8 cellular contexts compared by ENCODE assay signal in genomic region chr6:75932067-75932466, GRCh38.
DNase-seq lines count a peak whose midpoint lies in the region; ATAC-seq and TF ChIP-seq lines count a peak whose summit lies in the region.

No MANE protein-coding gene starts in this region.

- H3K4me3 ChIP-seq in Loucy (ENCODE audit: low read length, poor library complexity, severe bottlenecking) (no peak overlapping the region), adrenal gland (no peak overlapping the region)
- no peak overlapping the region for H3K4me3 ChIP-seq in CD4-positive, alpha-beta memory T cell (ENCODE audit: low read length in 2 of 2)

- TF ChIP-seq CTCF in Loucy (conservative IDR thresholded peaks at IDR 0.05; ENCODE audit: low read length) (peak; percentile 63), adrenal gland (IDR thresholded peaks at IDR 0.05) (peak in 4 of 6 experiments; percentile 14 to 37 (median 18)), mesothelial cell of epicardium (IDR thresholded peaks at IDR 0.05; ENCODE audit: unreplicated experiment) (peak; percentile 53)

- H3K27me3 Mint-ChIP-seq in mesothelial cell of epicardium (ENCODE audit: low read depth), result peaks cover 4% of the 10 kb centered on the region
- peaks cover 16 to 25% of the 10 kb centered on the region in 2 donors for H3K27me3 Mint-ChIP-seq in natural killer cell treated with Interleukin-12 subunit alpha and Interleukin-12 subunit beta and Interleukin-15 and Interleukin-18, amount 100 ng/mL, for 72 hours
- peaks cover 6 to 10% of the 10 kb centered on the region in 2 donors for H3K27me3 Mint-ChIP-seq in CD4-positive, alpha-beta memory T cell
- peaks cover 17% of the 10 kb centered on the region for H3K27me3 Mint-ChIP-seq in activated CD4-positive, alpha-beta T cell treated with anti-CD3 and anti-CD28 coated beads, Interleukin-2, amount 10 ng/mL, durations not matched to agents 24 days and 14 days

- H2AFZ ChIP-seq in Loucy (ENCODE audit: low read length), result no peak overlapping the region

- CTCF ChIA-PET in CD4-positive, alpha-beta memory T cell (lab: Charles Lee; ENCODE audit: partially characterized antibody), result interaction anchor here (1.2 to 1.3 kb wide), 2 partner anchors 39 to 1525 kb away, joined by 3 to 5 read pairs; no protein-coding TSS in a partner anchor

- H3K36me3 ChIP-seq in Loucy (ENCODE audit: insufficient read depth, low read length), result no peaks in the 10 kb centered on the region
- H3K36me3 ChIP-seq in adrenal gland (replicated peaks in 1 of 2), result no peaks in the 10 kb centered on the region
- H3K36me3 ChIP-seq in CD4-positive, alpha-beta memory T cell (ENCODE audit: insufficient read depth, low read length), result no peaks in the 10 kb centered on the region

- H3K4me2 ChIP-seq in Loucy (ENCODE audit: low read depth, low read length, poor library complexity, severe bottlenecking), result no peak overlapping the region

- H4K20me1 ChIP-seq in Loucy (ENCODE audit: insufficient read depth, low read length, poor library complexity, severe bottlenecking), result no peaks in the 10 kb centered on the region

- no peak overlapping the region for H3K9ac ChIP-seq in Loucy (ENCODE audit: low read depth, low read length, poor library complexity, severe bottlenecking)

- intact Hi-C loops in adrenal gland (cut with DNase I), result loop anchor here in 1 of 2 donors (10.0 kb wide), 1 partner anchor 1533 kb away; the partner anchor contains the start of gene HTR1B
- intact Hi-C loops in CD4-positive, alpha-beta memory T cell (cut with micrococcal nuclease), result no loop called here
- intact Hi-C loops in activated CD4-positive, alpha-beta T cell treated with anti-CD3 and anti-CD28 coated beads, Interleukin-2, amount 10 ng/mL, durations not matched to agents 24 days and 14 days (cut with micrococcal nuclease), result no loop called here

- no peak overlapping the region for H3K4me3 Mint-ChIP-seq in mesothelial cell of epicardium
- no peak overlapping the region for H3K4me3 Mint-ChIP-seq in natural killer cell treated with Interleukin-12 subunit alpha and Interleukin-12 subunit beta and Interleukin-15 and Interleukin-18, amount 100 ng/mL, for 72 hours
- no peak overlapping the region for H3K4me3 Mint-ChIP-seq in CD4-positive, alpha-beta memory T cell
- H3K4me3 Mint-ChIP-seq in activated CD4-positive, alpha-beta T cell treated with anti-CD3 and anti-CD28 coated beads, Interleukin-2, amount 10 ng/mL, durations not matched to agents 24 days and 14 days, result no peak overlapping the region

- no peak overlapping the region for H3K27ac ChIP-seq in adrenal gland
- H3K27ac ChIP-seq in CD4-positive, alpha-beta memory T cell (ENCODE audit: low read depth, low read length), result no peak overlapping the region

- H3K4me1 Mint-ChIP-seq in mesothelial cell of epicardium, result peaks cover 10% of the 10 kb centered on the region
- peaks cover 7 to 8% of the 10 kb centered on the region in 2 donors for H3K4me1 Mint-ChIP-seq in natural killer cell treated with Interleukin-12 subunit alpha and Interleukin-12 subunit beta and Interleukin-15 and Interleukin-18, amount 100 ng/mL, for 72 hours (ENCODE audit: low read depth in 2 of 2)
- peaks cover 4 to 10% (median 7%) of the 10 kb centered on the region in 4 donors for H3K4me1 Mint-ChIP-seq in CD4-positive, alpha-beta memory T cell
- H3K4me1 Mint-ChIP-seq in activated CD4-positive, alpha-beta T cell treated with anti-CD3 and anti-CD28 coated beads, Interleukin-2, amount 10 ng/mL, durations not matched to agents 24 days and 14 days, result peaks cover 4% of the 10 kb centered on the region

- 58 to 63% (median 61%) methylated on average over 5 of the region's 5 CpGs for WGBS in adrenal gland, 4 donors

- no peaks in the 10 kb centered on the region for H3K79me2 ChIP-seq in Loucy (ENCODE audit: insufficient read depth, low read length)

- DNase-seq in SIG-M5 treated with dmso at 0.1 percent for 504 hours (lab: John Stamatoyannopoulos, UW; ENCODE audit: unreplicated experiment), result peak; percentile 1
- DNase-seq in SIG-M5 (lab: John Stamatoyannopoulos, UW), result no peak
- DNase-seq in adrenal gland, result peak in 2 of 7 donors; percentile 13 to 58
- peak in 1 of 2 experiments; percentile 68 for DNase-seq in mesothelial cell of epicardium (ENCODE audit: low spot score in 2 of 2, unreplicated experiment in 2 of 2)
- no peak for DNase-seq in natural killer cell treated with Interleukin-12 subunit alpha and Interleukin-12 subunit beta and Interleukin-15 and Interleukin-18, amount 100 ng/mL, for 72 hours (ENCODE audit: low spot score)
- DNase-seq in CD4-positive, alpha-beta memory T cell, result no peak
- no peak for DNase-seq in activated CD4-positive, alpha-beta T cell treated with anti-CD3 and anti-CD28 coated beads, Interleukin-2, amount 10 ng/mL, durations not matched to agents 24 days and 14 days

- no peaks in the 10 kb centered on the region for H3K9me3 Mint-ChIP-seq in mesothelial cell of epicardium
- no peaks in the 10 kb centered on the region for H3K9me3 Mint-ChIP-seq in natural killer cell treated with Interleukin-12 subunit alpha and Interleukin-12 subunit beta and Interleukin-15 and Interleukin-18, amount 100 ng/mL, for 72 hours
- H3K9me3 Mint-ChIP-seq in CD4-positive, alpha-beta memory T cell, result no peaks in the 10 kb centered on the region
- H3K9me3 Mint-ChIP-seq in activated CD4-positive, alpha-beta T cell treated with anti-CD3 and anti-CD28 coated beads, Interleukin-2, amount 10 ng/mL, durations not matched to agents 24 days and 14 days, result no peaks in the 10 kb centered on the region

- no peaks in the 10 kb centered on the region for H3K36me3 Mint-ChIP-seq in mesothelial cell of epicardium
- no peaks in the 10 kb centered on the region for H3K36me3 Mint-ChIP-seq in natural killer cell treated with Interleukin-12 subunit alpha and Interleukin-12 subunit beta and Interleukin-15 and Interleukin-18, amount 100 ng/mL, for 72 hours
- no peaks in the 10 kb centered on the region for H3K36me3 Mint-ChIP-seq in CD4-positive, alpha-beta memory T cell
- H3K36me3 Mint-ChIP-seq in activated CD4-positive, alpha-beta T cell treated with anti-CD3 and anti-CD28 coated beads, Interleukin-2, amount 10 ng/mL, durations not matched to agents 24 days and 14 days (ENCODE audit: low read depth), result no peaks in the 10 kb centered on the region

- POLR2A ChIA-PET in CD4-positive, alpha-beta memory T cell (lab: Charles Lee; ENCODE audit: partially characterized antibody), result no interaction called here

- TF ChIP-seq POLR2A in adrenal gland (IDR thresholded peaks at IDR 0.05), result no peak

- no peaks in the 10 kb centered on the region for H3K27me3 ChIP-seq in Loucy (ENCODE audit: insufficient read depth, low read length, poor library complexity, severe bottlenecking)
- H3K27me3 ChIP-seq in adrenal gland, result no peaks in the 10 kb centered on the region
- H3K27me3 ChIP-seq in CD4-positive, alpha-beta memory T cell (ENCODE audit: insufficient read depth, low read length), result no peaks in the 10 kb centered on the region

- no peak for ATAC-seq in natural killer cell treated with Interleukin-12 subunit alpha and Interleukin-12 subunit beta and Interleukin-15 and Interleukin-18, amount 100 ng/mL, for 72 hours

- H3K9me3 ChIP-seq in Loucy (ENCODE audit: insufficient read depth, low read depth, low read length) (no peaks in the 10 kb centered on the region), adrenal gland (replicated peaks in 1 of 3) (no peaks in the 10 kb centered on the region)
- H3K9me3 ChIP-seq in CD4-positive, alpha-beta memory T cell (ENCODE audit: control insufficient read depth in 1 of 2, low read length in 2 of 2), result no peaks in the 10 kb centered on the region

- H3F3A ChIP-seq in Loucy (ENCODE audit: low read depth), result no peaks in the 10 kb centered on the region

- H3K4me1 ChIP-seq in Loucy (ENCODE audit: insufficient read depth, low read length, poor library complexity, severe bottlenecking) (no peaks in the 10 kb centered on the region), adrenal gland (replicated peaks in 1 of 2) (peaks cover 0 to 6% of the 10 kb centered on the region in 2 donors)
- H3K4me1 ChIP-seq in CD4-positive, alpha-beta memory T cell (ENCODE audit: insufficient read depth, low read length), result peaks cover 9% of the 10 kb centered on the region

- no peaks in the 10 kb centered on the region for H3K9me2 ChIP-seq in Loucy (replicated peaks; ENCODE audit: low read depth, low read length)

- H3K27ac Mint-ChIP-seq in mesothelial cell of epicardium, result no peak overlapping the region
- no peak overlapping the region for H3K27ac Mint-ChIP-seq in natural killer cell treated with Interleukin-12 subunit alpha and Interleukin-12 subunit beta and Interleukin-15 and Interleukin-18, amount 100 ng/mL, for 72 hours
- H3K27ac Mint-ChIP-seq in CD4-positive, alpha-beta memory T cell, result no peak overlapping the region
- no peak overlapping the region for H3K27ac Mint-ChIP-seq in activated CD4-positive, alpha-beta T cell treated with anti-CD3 and anti-CD28 coated beads, Interleukin-2, amount 10 ng/mL, durations not matched to agents 24 days and 14 days
